In genomic region chr2:200308001-200308400, GRCh38 we compare ENCODE assay signal across 8 cellular contexts. TPM values are rescaled to one million over a fixed set of nuclear protein-coding genes. Genes with fewer than 3 reads are reported as not detected.
DNase-seq lines count a peak whose midpoint lies in the region; ATAC-seq and TF ChIP-seq lines count a peak whose summit lies in the region.

No MANE protein-coding gene starts in this region.

- H3K27me3 Mint-ChIP-seq in central memory CD8-positive, alpha-beta T cell = no peaks in the 10 kb centered on the region

- H3K79me2 ChIP-seq in KMS-11 (ENCODE audit: insufficient read depth, low read depth) = peaks cover 33% of the 10 kb centered on the region; the same call in 1 of the 2 replicates

- peak overlapping the region; percentile 71 for H3K4me3 Mint-ChIP-seq in central memory CD8-positive, alpha-beta T cell

- no peaks in the 10 kb centered on the region for H3K27me3 ChIP-seq in BE2C
- no peaks in the 10 kb centered on the region for H3K27me3 ChIP-seq in KMS-11 (ENCODE audit: insufficient read depth, low read depth)
- no peaks in the 10 kb centered on the region for H3K27me3 ChIP-seq in muscle layer of colon (ENCODE audit: control insufficient read depth in 1 of 2, insufficient read depth in 2 of 2, low read length in 2 of 2)

- no peak for DNase-seq in BE2C
- no peak for DNase-seq in central memory CD8-positive, alpha-beta T cell (ENCODE audit: low spot score in 2 of 2)
- DNase-seq in stimulated activated CD4-positive, alpha-beta T cell treated with anti-CD3 and anti-CD28 coated beads, Interleukin-2, amount 100 ng/mL, for 48 hours = no peak
- no peak for DNase-seq in SKM-1 (lab: John Stamatoyannopoulos, UW; ENCODE audit: unreplicated experiment)
- no peak for DNase-seq in activated CD8-positive, alpha-beta memory T cell treated with anti-CD3 and anti-CD28 coated beads, Interleukin-2, amount 50 U/mL, for 4 hours
- no peak for DNase-seq in central memory CD4-positive, alpha-beta T cell

- H3K36me3 ChIP-seq in BE2C (no peaks in the 10 kb centered on the region; the same call in 1 of the 2 replicates), KMS-11 (ENCODE audit: insufficient read depth) (no peaks in the 10 kb centered on the region), muscle layer of colon (ENCODE audit: insufficient read depth, low read length) (no peaks in the 10 kb centered on the region)

- peaks cover 6% of the 10 kb centered on the region for H3K4me1 Mint-ChIP-seq in central memory CD8-positive, alpha-beta T cell

- H3K9me3 ChIP-seq in BE2C (peaks cover 2% of the 10 kb centered on the region; the same call in 1 of the 2 replicates), muscle layer of colon (ENCODE audit: low read length) (no peaks in the 10 kb centered on the region)

- TF ChIP-seq CTCF in BE2C (IDR thresholded peaks at IDR 0.05; ENCODE audit: low read depth, low read length) (no peak), KMS-11 (conservative IDR thresholded peaks at IDR 0.05; ENCODE audit: low read depth, low read length) (no peak)

- H3K9ac ChIP-seq in KMS-11 (peak overlapping the region; percentile 49; the same call in 1 of the 2 replicates), muscle layer of colon (ENCODE audit: low read length) (no peak overlapping the region)

- no peak overlapping the region for H3K27ac Mint-ChIP-seq in central memory CD8-positive, alpha-beta T cell (ENCODE audit: low read depth)

- no peak overlapping the region for H3K27ac ChIP-seq in KMS-11
- peak overlapping the region; percentile 79 for H3K27ac ChIP-seq in muscle layer of colon (ENCODE audit: low read depth, low read length)

- H3K4me1 ChIP-seq in BE2C (peaks cover 10% of the 10 kb centered on the region; the same call in 1 of the 2 replicates), KMS-11 (ENCODE audit: low read depth, poor library complexity, severe bottlenecking) (peaks cover 27% of the 10 kb centered on the region), muscle layer of colon (ENCODE audit: insufficient read depth, low read length) (peaks cover 30% of the 10 kb centered on the region)

- ATAC-seq in central memory CD8-positive, alpha-beta T cell (replicated peaks; ENCODE audit: extremely low read depth, poor library complexity, severe bottlenecking) = no peak

- no peaks in the 10 kb centered on the region for H4K20me1 ChIP-seq in KMS-11 (ENCODE audit: insufficient read depth)

- H3K4me3 ChIP-seq in BE2C (ENCODE audit: low read depth, low read length) (peak overlapping the region; percentile 76), KMS-11 (IDR thresholded peaks at IDR 0.05; ENCODE audit: insufficient read depth, low read depth, low read length) (no peak overlapping the region), muscle layer of colon (ENCODE audit: low read depth in 1 of 2, low read length in 2 of 2) (peak overlapping the region; percentile 53 to 71)

- H2AFZ ChIP-seq in KMS-11 (ENCODE audit: low read depth) = peak overlapping the region; percentile 78; the same call in 1 of the 2 replicates

- H3K4me2 ChIP-seq in KMS-11 = peak overlapping the region; percentile 61

- peaks cover 3% of the 10 kb centered on the region for H3K36me3 Mint-ChIP-seq in central memory CD8-positive, alpha-beta T cell (ENCODE audit: insufficient read depth)

- no peaks in the 10 kb centered on the region for H3K9me3 Mint-ChIP-seq in central memory CD8-positive, alpha-beta T cell

RNA-seq across cellular contexts. Expression of gene SPATS2L, which starts 1.5 kb away (rescaled TPM):
- polyA plus RNA-seq in BE2C (2012; ENCODE audit: insufficient read depth, insufficient read length, low read depth) = 20.6 TPM
